Comparison of ENCODE assay signal across 1 cellular context in the genomic region with DNA sequence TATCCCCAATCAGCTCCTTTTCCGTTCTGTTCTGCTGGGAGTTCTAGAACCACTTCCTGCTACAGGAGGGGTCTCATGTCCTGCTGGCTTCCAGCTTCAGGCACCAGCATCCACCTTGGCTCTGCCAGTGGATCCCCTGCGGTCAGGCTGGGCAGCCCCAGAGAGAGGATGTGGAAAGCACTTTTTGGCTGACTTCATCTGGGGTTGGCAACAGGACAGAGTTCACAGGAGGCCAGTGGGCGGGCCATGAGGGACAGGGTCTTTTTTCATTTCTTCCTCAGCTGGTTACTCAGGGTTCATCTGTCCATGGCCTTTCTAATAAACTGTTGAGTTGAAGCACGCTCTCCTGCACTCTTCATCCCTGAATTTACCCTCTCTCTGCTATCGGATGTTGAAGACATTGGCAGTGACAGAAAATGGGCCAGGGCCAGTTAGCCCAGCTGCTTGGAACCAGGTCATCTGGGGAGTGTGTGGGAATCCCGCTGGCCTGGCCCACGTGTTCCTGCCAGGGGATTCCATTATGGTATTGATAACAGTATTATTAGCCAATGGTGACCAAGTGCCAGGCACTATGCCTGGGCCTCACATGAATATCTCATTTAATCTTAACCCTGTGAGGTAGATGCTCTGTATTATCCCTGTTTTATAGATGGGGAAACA.
TF ChIP-seq lines count a peak whose summit lies in the region.

No MANE protein-coding gene starts in this region.

TF ChIP-seq in GM12878, 131 proteins besides CTCF, POLR2A, EP300 and RAD21:
- TF ChIP-seq, protein P1, sequence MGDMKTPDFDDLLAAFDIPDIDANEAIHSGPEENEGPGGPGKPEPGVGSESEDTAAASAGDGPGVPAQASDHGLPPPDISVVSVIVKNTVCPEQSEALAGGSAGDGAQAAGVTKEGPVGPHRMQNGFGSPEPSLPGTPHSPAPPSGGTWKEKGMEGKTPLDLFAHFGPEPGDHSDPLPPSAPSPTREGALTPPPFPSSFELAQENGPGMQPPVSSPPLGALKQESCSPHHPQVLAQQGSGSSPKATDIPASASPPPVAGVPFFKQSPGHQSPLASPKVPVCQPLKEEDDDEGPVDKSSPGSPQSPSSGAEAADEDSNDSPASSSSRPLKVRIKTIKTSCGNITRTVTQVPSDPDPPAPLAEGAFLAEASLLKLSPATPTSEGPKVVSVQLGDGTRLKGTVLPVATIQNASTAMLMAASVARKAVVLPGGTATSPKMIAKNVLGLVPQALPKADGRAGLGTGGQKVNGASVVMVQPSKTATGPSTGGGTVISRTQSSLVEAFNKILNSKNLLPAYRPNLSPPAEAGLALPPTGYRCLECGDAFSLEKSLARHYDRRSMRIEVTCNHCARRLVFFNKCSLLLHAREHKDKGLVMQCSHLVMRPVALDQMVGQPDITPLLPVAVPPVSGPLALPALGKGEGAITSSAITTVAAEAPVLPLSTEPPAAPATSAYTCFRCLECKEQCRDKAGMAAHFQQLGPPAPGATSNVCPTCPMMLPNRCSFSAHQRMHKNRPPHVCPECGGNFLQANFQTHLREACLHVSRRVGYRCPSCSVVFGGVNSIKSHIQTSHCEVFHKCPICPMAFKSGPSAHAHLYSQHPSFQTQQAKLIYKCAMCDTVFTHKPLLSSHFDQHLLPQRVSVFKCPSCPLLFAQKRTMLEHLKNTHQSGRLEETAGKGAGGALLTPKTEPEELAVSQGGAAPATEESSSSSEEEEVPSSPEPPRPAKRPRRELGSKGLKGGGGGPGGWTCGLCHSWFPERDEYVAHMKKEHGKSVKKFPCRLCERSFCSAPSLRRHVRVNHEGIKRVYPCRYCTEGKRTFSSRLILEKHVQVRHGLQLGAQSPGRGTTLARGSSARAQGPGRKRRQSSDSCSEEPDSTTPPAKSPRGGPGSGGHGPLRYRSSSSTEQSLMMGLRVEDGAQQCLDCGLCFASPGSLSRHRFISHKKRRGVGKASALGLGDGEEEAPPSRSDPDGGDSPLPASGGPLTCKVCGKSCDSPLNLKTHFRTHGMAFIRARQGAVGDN (IDR thresholded peaks at IDR 0.05): no peak
- TF ChIP-seq IRF4 (IDR thresholded peaks at IDR 0.05; ENCODE audit: low read depth, low read length) (no peak), IKZF1 (conservative IDR thresholded peaks at IDR 0.05) (peak; percentile 41; the same call in 1 of the 2 replicates), TARDBP (IDR thresholded peaks at IDR 0.05; ENCODE audit: borderline replicate concordance) (no peak), JUNB (IDR thresholded peaks at IDR 0.05) (no peak), EED (IDR thresholded peaks at IDR 0.05; ENCODE audit: low read depth) (0 out of 2 replicates have a peak, but pooled peaks have one; percentile 38), SREBF2 (IDR thresholded peaks at IDR 0.05; ENCODE audit: low read length) (no peak), PAX5 (IDR thresholded peaks at IDR 0.05; ENCODE audit: borderline replicate concordance, low read depth, low read length) (no peak), RUNX3 (IDR thresholded peaks at IDR 0.05; ENCODE audit: low read length) (peak; percentile 58), POU2F2 (IDR thresholded peaks at IDR 0.05; ENCODE audit: borderline replicate concordance, low read depth, low read length) (no peak), BHLHE40 (IDR thresholded peaks at IDR 0.05; ENCODE audit: borderline replicate concordance in 1 of 2, low read depth in 2 of 2, low read length in 1 of 2) (no peak), PAX8 (IDR thresholded peaks at IDR 0.05) (no peak), CREB1 (IDR thresholded peaks at IDR 0.05; ENCODE audit: low read depth) (no peak), NR2C1 (IDR thresholded peaks at IDR 0.05) (no peak), RBBP5 (conservative IDR thresholded peaks at IDR 0.05) (no peak), WRNIP1 (IDR thresholded peaks at IDR 0.05; ENCODE audit: borderline replicate concordance, low read depth, low read length) (no peak)
- TF ChIP-seq, protein P2, sequence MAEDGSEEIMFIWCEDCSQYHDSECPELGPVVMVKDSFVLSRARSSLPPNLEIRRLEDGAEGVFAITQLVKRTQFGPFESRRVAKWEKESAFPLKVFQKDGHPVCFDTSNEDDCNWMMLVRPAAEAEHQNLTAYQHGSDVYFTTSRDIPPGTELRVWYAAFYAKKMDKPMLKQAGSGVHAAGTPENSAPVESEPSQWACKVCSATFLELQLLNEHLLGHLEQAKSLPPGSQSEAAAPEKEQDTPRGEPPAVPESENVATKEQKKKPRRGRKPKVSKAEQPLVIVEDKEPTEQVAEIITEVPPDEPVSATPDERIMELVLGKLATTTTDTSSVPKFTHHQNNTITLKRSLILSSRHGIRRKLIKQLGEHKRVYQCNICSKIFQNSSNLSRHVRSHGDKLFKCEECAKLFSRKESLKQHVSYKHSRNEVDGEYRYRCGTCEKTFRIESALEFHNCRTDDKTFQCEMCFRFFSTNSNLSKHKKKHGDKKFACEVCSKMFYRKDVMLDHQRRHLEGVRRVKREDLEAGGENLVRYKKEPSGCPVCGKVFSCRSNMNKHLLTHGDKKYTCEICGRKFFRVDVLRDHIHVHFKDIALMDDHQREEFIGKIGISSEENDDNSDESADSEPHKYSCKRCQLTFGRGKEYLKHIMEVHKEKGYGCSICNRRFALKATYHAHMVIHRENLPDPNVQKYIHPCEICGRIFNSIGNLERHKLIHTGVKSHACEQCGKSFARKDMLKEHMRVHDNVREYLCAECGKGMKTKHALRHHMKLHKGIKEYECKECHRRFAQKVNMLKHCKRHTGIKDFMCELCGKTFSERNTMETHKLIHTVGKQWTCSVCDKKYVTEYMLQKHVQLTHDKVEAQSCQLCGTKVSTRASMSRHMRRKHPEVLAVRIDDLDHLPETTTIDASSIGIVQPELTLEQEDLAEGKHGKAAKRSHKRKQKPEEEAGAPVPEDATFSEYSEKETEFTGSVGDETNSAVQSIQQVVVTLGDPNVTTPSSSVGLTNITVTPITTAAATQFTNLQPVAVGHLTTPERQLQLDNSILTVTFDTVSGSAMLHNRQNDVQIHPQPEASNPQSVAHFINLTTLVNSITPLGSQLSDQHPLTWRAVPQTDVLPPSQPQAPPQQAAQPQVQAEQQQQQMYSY (CRISPR knock-in tag; IDR thresholded peaks at IDR 0.05): no peak
- TF ChIP-seq, protein P3, sequence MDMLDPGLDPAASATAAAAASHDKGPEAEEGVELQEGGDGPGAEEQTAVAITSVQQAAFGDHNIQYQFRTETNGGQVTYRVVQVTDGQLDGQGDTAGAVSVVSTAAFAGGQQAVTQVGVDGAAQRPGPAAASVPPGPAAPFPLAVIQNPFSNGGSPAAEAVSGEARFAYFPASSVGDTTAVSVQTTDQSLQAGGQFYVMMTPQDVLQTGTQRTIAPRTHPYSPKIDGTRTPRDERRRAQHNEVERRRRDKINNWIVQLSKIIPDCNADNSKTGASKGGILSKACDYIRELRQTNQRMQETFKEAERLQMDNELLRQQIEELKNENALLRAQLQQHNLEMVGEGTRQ (IDR thresholded peaks at IDR 0.05; ENCODE audit: borderline replicate concordance, low read depth, low read length): no peak
